Comparison of ENCODE assay signal across 9 cellular contexts in the genomic region with DNA sequence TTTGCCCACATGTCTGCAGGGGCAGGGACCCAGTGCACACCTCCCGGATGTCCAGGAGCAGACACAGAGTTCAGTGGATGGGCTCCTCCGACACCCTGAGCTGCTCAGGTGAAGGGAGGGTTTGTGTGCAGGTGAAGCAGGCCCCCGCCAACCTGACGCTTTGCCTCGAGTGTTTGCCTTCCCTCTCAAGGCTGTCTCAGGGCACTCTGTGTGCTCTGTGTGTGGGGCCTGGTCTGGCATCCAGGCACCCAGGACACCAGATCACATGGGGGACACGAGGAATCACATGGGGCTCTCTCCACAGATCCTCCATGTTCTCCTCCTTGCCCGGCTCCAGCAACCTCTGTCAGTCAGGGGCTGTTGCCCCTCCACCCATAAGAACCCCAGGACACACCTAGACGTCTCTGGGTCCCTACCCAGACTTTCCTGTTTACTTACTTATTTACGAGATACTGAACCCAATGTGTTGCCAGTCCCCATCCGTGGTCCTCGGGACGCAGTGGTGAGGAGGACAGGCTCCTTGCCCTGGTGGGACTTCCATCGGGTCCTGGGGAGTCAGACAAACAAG.
"Had no signal": no experiment of that assay in that cellular context is flagged by ENCODE, and none has a peak within 500 bp of the region (broad histone marks: within the 10 kb centered on the region; RNA-seq: fewer than 3 reads in every experiment).

No MANE protein-coding gene starts in this region.

- H3K27ac ChIP-seq: adrenal gland, epithelial cell of prostate, pancreas, thyroid gland, uterus had no signal

- ATAC-seq: pancreas; stimulated activated effector memory CD8-positive, alpha-beta T cell treated with anti-CD3 and anti-CD28 coated beads, Interleukin-12 subunit alpha, Interleukin-12 subunit beta, amount 100 ng/mL, for 72 hours had no signal

- H3K4me3 ChIP-seq: adrenal gland, pancreas, thyroid gland, uterus had no signal

- H3K27me3 ChIP-seq: adrenal gland, pancreas, thyroid gland, uterus had no signal

- H3K4me1 ChIP-seq: adrenal gland, pancreas, thyroid gland, uterus had no signal

- FAIRE-seq: frontal cortex, pancreas had no signal

- H3K9me3 ChIP-seq: adrenal gland, pancreas, thyroid gland, uterus had no signal

- DNase-seq: activated T-cell treated with anti-CD3 and anti-CD28 coated beads, Interleukin-2, amount 50 U/mL, for 24 hours; adrenal gland; kidney glomerular epithelial cell; pancreas; thyroid gland; uterus had no signal

- H3K36me3 ChIP-seq: adrenal gland, pancreas, thyroid gland, uterus had no signal
